8 cellular contexts compared by ENCODE assay signal in the genomic region with DNA sequence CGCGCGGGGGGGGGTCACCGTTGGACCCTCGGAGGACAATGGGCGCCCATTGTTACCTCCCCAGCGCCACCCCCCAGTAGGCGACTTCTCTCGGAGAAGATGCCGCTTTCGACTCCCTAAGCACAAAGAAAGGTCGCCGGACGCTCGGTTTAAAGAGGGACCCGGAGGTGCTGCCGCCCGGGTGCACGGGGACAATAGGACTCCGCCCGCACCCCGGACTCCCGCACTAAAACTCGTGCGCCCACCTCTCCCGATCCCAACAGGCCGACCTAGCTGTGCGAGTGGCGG. TPM values are rescaled to one million over a fixed set of nuclear protein-coding genes. Genes with fewer than 3 reads are reported as not detected.
DNase-seq lines count a peak whose midpoint lies in the region; ATAC-seq and TF ChIP-seq lines count a peak whose summit lies in the region.

No MANE protein-coding gene starts in this region.

- no peaks in the 10 kb centered on the region for H3K36me3 ChIP-seq in cardiac muscle cell
- H3K36me3 ChIP-seq in KMS-11 (ENCODE audit: insufficient read depth): no peaks in the 10 kb centered on the region

- TF ChIP-seq CTCF in cardiac muscle cell (IDR thresholded peaks at IDR 0.05; ENCODE audit: low read depth, low read length): no peak
- no peak for TF ChIP-seq CTCF in KMS-11 (conservative IDR thresholded peaks at IDR 0.05; ENCODE audit: low read depth, low read length)
- TF ChIP-seq CTCF in mesothelial cell of epicardium (IDR thresholded peaks at IDR 0.05; ENCODE audit: unreplicated experiment): no peak

- peaks cover 32% of the 10 kb centered on the region for H3K4me1 Mint-ChIP-seq in mesothelial cell of epicardium

- peak overlapping the region; percentile 82 for H2AFZ ChIP-seq in KMS-11 (ENCODE audit: low read depth)

- in situ Hi-C loops in T47D (cut with HindIII; ENCODE audit: low pct_unique_long_range_greater_than_20kb, low sequenced_read_pairs): no loop called here

- no peaks in the 10 kb centered on the region for H3K9me3 ChIP-seq in cardiac muscle cell (ENCODE audit: low read depth)

- H3K36me3 Mint-ChIP-seq in mesothelial cell of epicardium: no peaks in the 10 kb centered on the region

- H3K9ac ChIP-seq in KMS-11: peak overlapping the region; percentile 59; the same call in 1 of the 2 replicates

- DNase-seq in cardiac muscle cell (ENCODE audit: low read depth in 1 of 2, low spot score in 1 of 2) (no peak), left ventricle myocardium superior (no peak), T47D (ENCODE audit: low read depth in 1 of 2, low spot score in 1 of 2) (peak; percentile 44 to 49), mesothelial cell of epicardium (ENCODE audit: low spot score in 2 of 2, unreplicated experiment in 2 of 2) (no peak), NCI-H2107 (lab: John Stamatoyannopoulos, UW) (no peak), NCI-H2029 treated with DMSO at 0.1 percent for 48 hours (lab: John Stamatoyannopoulos, UW) (no peak), AG08395 (ENCODE audit: low spot score) (no peak)

- H3K27ac ChIP-seq in cardiac muscle cell (peak overlapping the region; percentile 94), KMS-11 (peak overlapping the region; percentile 49; the same call in 1 of the 2 replicates)

- peaks cover 17% of the 10 kb centered on the region; the same call in 1 of the 2 replicates for H3K79me2 ChIP-seq in KMS-11 (ENCODE audit: insufficient read depth, low read depth)

- H3K27me3 ChIP-seq in cardiac muscle cell (peaks cover 3% of the 10 kb centered on the region), KMS-11 (ENCODE audit: insufficient read depth, low read depth) (no peaks in the 10 kb centered on the region)

- no peaks in the 10 kb centered on the region for H3K27me3 Mint-ChIP-seq in mesothelial cell of epicardium (ENCODE audit: low read depth)

- ATAC-seq in left ventricle myocardium superior: no peak

- H3K27ac Mint-ChIP-seq in mesothelial cell of epicardium: peak overlapping the region; percentile 79

- H3K9me3 Mint-ChIP-seq in mesothelial cell of epicardium: no peaks in the 10 kb centered on the region

- peak overlapping the region; percentile 90 for H3K4me3 ChIP-seq in cardiac muscle cell
- no peak overlapping the region for H3K4me3 ChIP-seq in KMS-11 (IDR thresholded peaks at IDR 0.05; ENCODE audit: insufficient read depth, low read depth, low read length)

- intact Hi-C loops in left ventricle myocardium superior (cut with micrococcal nuclease): no loop called here

- H3K4me3 Mint-ChIP-seq in mesothelial cell of epicardium: peak overlapping the region; percentile 81

- peak overlapping the region; percentile 61 for H3K4me2 ChIP-seq in KMS-11

- H3K4me1 ChIP-seq in cardiac muscle cell (ENCODE audit: low read depth): peaks cover 23% of the 10 kb centered on the region
- peaks cover 35% of the 10 kb centered on the region for H3K4me1 ChIP-seq in KMS-11 (ENCODE audit: low read depth, poor library complexity, severe bottlenecking)

- H4K20me1 ChIP-seq in KMS-11 (ENCODE audit: insufficient read depth): no peaks in the 10 kb centered on the region

RNA-seq across cellular contexts. Expression of a gene that starts 0.3 kb away (rescaled TPM):
- total RNA-seq in cardiac muscle cell: 36.2 and 39.6 TPM in 2 replicates
- 56.7 and 62.3 TPM in 2 replicates for polyA plus RNA-seq in cardiac muscle cell
- 89.5 TPM for total RNA-seq in left ventricle myocardium superior
- total RNA-seq in mesothelial cell of epicardium: 48.7 to 53.8 TPM (median 48.9 TPM) in 3 replicates

Comparison
In these comparisons a context has a peak if more than half of its experiments do, and no peak if none do; other contexts are left out.
1. DNase-seq: peak in T47D (2 of 2); none in cardiac muscle cell (0 of 2), left ventricle myocardium superior (single experiment), mesothelial cell of epicardium (0 of 2), NCI-H2107 (single experiment), NCI-H2029 treated with DMSO at 0.1 percent for 48 hours (single experiment) and AG08395 (single experiment).